Comparison of ENCODE assay signal across 8 cellular contexts in genomic region chr6:27837636-27838512, GRCh38.
DNase-seq lines count a peak whose midpoint lies in the region; ATAC-seq and TF ChIP-seq lines count a peak whose summit lies in the region.

No MANE protein-coding gene starts in this region.

- ATAC-seq in HG02798 (IDR thresholded peaks at IDR 0.05; ENCODE audit: poor library complexity, unreplicated experiment), result peak; percentile 84
- peak; percentile 91 to 95 for ATAC-seq in left cardiac atrium

- peak; percentile 88 for TF ChIP-seq POLR2A in GM15510 (IDR thresholded peaks at IDR 0.05; ENCODE audit: borderline replicate concordance, extremely low read depth, insufficient read length)

- intact Hi-C loops in left cardiac atrium (cut with DNase I), result loop anchor here in 1 of 2 donors (2.0 kb wide), 1 partner anchor 57 kb away; no protein-coding TSS in a partner anchor
- intact Hi-C loops in posterior vena cava (cut with DNase I), result no loop called here

- DNase-seq in NCI-H1417 treated with DMSO at 0.1 percent for 48 hours (lab: John Stamatoyannopoulos, UW) (peak; percentile 96), SW480 (ENCODE audit: low spot score) (peak; percentile 97), amygdala (lab: John Stamatoyannopoulos, UW) (peak in 43 of 56 donors; percentile 21 to 96 (median 52)), left cardiac atrium (peak; percentile 77), posterior vena cava (ENCODE audit: low spot score) (peak; percentile 94), cortex of kidney (lab: John Stamatoyannopoulos, UW) (no peak)
